In the genomic region with DNA sequence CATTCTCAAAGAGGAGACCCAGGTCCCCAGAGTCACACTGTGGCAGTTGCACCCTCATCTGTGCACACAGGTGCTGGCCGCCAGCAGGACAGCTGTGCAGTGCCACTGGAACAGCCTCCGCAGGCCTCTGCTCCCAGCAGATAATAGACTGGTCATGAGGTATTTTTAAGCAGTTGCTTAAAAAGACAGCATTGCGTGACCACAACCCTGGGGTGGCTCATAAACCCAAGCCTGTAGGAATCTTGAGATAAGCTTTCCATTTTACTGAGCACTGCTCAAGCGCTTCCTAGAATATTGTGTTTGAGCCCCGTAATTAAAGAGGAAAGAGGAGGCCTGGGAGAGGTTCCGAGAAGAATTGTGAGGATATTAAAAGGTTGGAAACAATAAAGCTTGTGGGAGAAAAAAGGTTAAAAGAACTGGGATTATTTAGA, we compare ENCODE assay signal across 16 cellular contexts.
"Had no signal": no experiment of that assay in that cellular context is flagged by ENCODE, and none has a peak within 500 bp of the region (broad histone marks: within the 10 kb centered on the region; RNA-seq: fewer than 3 reads in every experiment).

No MANE protein-coding gene starts in this region.

- H3K36me3 ChIP-seq: right lobe of liver, transverse colon had no signal

- H3K4me1 ChIP-seq: right lobe of liver had no signal

- H3K9me3 ChIP-seq: psoas muscle, right lobe of liver, transverse colon had no signal

- ATAC-seq: left colon; psoas muscle; right lobe of liver; stimulated activated naive B cell treated with anti-CD40 and anti-IgM and Interleukin-4, amounts not matched to agents 10 μg/mL and 1 μg/mL and 100 μg/mL, for 72 hours; T-cell had no signal

- DNase-seq: activated B cell treated with CpG ODN at 0.5 μM for 24 hours; activated CD4-positive, alpha-beta T cell treated with anti-CD3 and anti-CD28 coated beads, Interleukin-2, amount 10 ng/mL, durations not matched to agents 7 days and 5 days; activated naive CD4-positive, alpha-beta T cell treated with anti-CD3 and anti-CD28 coated beads, Interleukin-2, amount 10 ng/mL, durations not matched to agents 7 days and 5 days; central memory CD4-positive, alpha-beta T cell; cortex of kidney; effector CD8-positive, alpha-beta T cell; left colon; mammary epithelial cell; psoas muscle; right lobe of liver; stimulated activated CD4-positive, alpha-beta T cell treated with anti-CD3 and anti-CD28 coated beads, Interleukin-2, amount 100 ng/mL, for 24 hours; stimulated activated naive B cell treated with anti-CD40 and anti-IgM and Interleukin-4, amounts not matched to agents 10 μg/mL and 1 μg/mL and 100 μg/mL, for 72 hours; substantia nigra; T-cell; T1000; transverse colon had no signal

- H3K4me3 ChIP-seq: psoas muscle, right lobe of liver, transverse colon had no signal

- H3K27me3 ChIP-seq: right lobe of liver, transverse colon had no signal

- H3K27ac ChIP-seq: psoas muscle, right lobe of liver, transverse colon had no signal
